In genomic region chrX:103155201-103155600, GRCh38 we compare ENCODE assay signal across 25 cellular contexts. TPM values are rescaled to one million over a fixed set of nuclear protein-coding genes. Genes with fewer than 3 reads are reported as not detected.
A peak's percentile ranks its signal among the peaks of the same experiment; 100 is the strongest.
DNase-seq lines count a peak whose midpoint lies in the region; ATAC-seq and TF ChIP-seq lines count a peak whose summit lies in the region.
"Had no signal": no experiment of that assay in that cellular context is flagged by ENCODE, and none has a peak within 500 bp of the region (broad histone marks: within the 10 kb centered on the region; RNA-seq: fewer than 3 reads in every experiment).

No MANE protein-coding gene starts in this region.

- intact Hi-C loops in thyroid gland (cut with DNase I) (no loop called here), heart left ventricle (cut with DNase I) (loop anchor here in 4 of 10 donors (5.0 to 10.0 kb wide), 2 partner anchors 200 to 203 kb away; no protein-coding TSS in a partner anchor)

- peak; percentile 20 for DNase-seq in SKM-1 treated with dmso at 0.1 percent for 144 hours (lab: John Stamatoyannopoulos, UW; ENCODE audit: unreplicated experiment)
- DNase-seq in SKM-1 (lab: John Stamatoyannopoulos, UW; ENCODE audit: unreplicated experiment), result no peak
- DNase-seq in SIG-M5 (lab: John Stamatoyannopoulos, UW), result peak; percentile 10
- DNase-seq in fibroblast of gingiva (ENCODE audit: low read depth), result peak; percentile 36
- no peak for DNase-seq in activated CD8-positive, alpha-beta T cell treated with anti-CD3 and anti-CD28 coated beads, Interleukin-2, amount 10 ng/mL, durations not matched to agents 7 days and 5 days
- DNase-seq in thyroid gland, result no peak
- DNase-seq in stimulated activated naive B cell treated with anti-CD40 and anti-IgM and Interleukin-4, amounts not matched to agents 10 μg/mL and 1 μg/mL and 100 μg/mL, for 72 hours, result no peak
- no peak for DNase-seq in heart left ventricle
- DNase-seq: 8988T; activated CD4-positive, CD25-positive, alpha-beta regulatory T cell treated with anti-CD3 and anti-CD28 coated beads, Interleukin-2, amount 50 U/mL, for 72 hours; activated naive CD4-positive, alpha-beta T cell; activated T-cell treated with anti-CD3 and anti-CD28 coated beads, Interleukin-2, amount 50 U/mL, for 24 hours; amygdala; Caco-2; DMS79 treated with DMSO at 0.1 percent for 48 hours; kidney glomerular epithelial cell; NCI-H1436; NCI-H510A treated with DMSO at 0.1 percent for 48 hours; psoas muscle; small intestine; stimulated activated naive CD4-positive, alpha-beta T cell had no signal

- H3K27ac ChIP-seq in thyroid gland, result no peak overlapping the region
- H3K27ac ChIP-seq in heart left ventricle, result no peak overlapping the region
- H3K27ac ChIP-seq: gastroesophageal sphincter, psoas muscle, RWPE1, thoracic aorta had no signal

- CTCF ChIA-PET in activated CD8-positive, alpha-beta T cell treated with anti-CD3 and anti-CD28 coated beads, Interleukin-2, amount 10 ng/mL, durations not matched to agents 7 days and 5 days (lab: Charles Lee), result no interaction called here

- H3K4me1 ChIP-seq in thyroid gland (no peaks in the 10 kb centered on the region), heart left ventricle (peaks cover 0 to 4% (median 0%) of the 10 kb centered on the region in 12 donors)
- H3K4me1 ChIP-seq: Caco-2, psoas muscle had no signal

- H3K9me3 ChIP-seq in thyroid gland (no peaks in the 10 kb centered on the region), heart left ventricle (no peaks in the 10 kb centered on the region)
- H3K9me3 ChIP-seq: Caco-2, gastroesophageal sphincter, psoas muscle, thoracic aorta had no signal

- no peaks in the 10 kb centered on the region for H3K36me3 Mint-ChIP-seq in activated CD8-positive, alpha-beta T cell treated with anti-CD3 and anti-CD28 coated beads, Interleukin-2, amount 10 ng/mL, durations not matched to agents 7 days and 5 days (ENCODE audit: low read depth)
- no peaks in the 10 kb centered on the region for H3K36me3 Mint-ChIP-seq in stimulated activated naive B cell treated with anti-CD40 and anti-IgM and Interleukin-4, amounts not matched to agents 10 μg/mL and 1 μg/mL and 100 μg/mL, for 72 hours

- H3K36me3 ChIP-seq in thyroid gland, result no peaks in the 10 kb centered on the region
- no peaks in the 10 kb centered on the region for H3K36me3 ChIP-seq in heart left ventricle
- H3K36me3 ChIP-seq: gastroesophageal sphincter, thoracic aorta had no signal

- H3K4me1 Mint-ChIP-seq in activated CD8-positive, alpha-beta T cell treated with anti-CD3 and anti-CD28 coated beads, Interleukin-2, amount 10 ng/mL, durations not matched to agents 7 days and 5 days (ENCODE audit: low read depth), result peaks cover 3% of the 10 kb centered on the region
- peaks cover 0 to 2% of the 10 kb centered on the region in 2 donors for H3K4me1 Mint-ChIP-seq in stimulated activated naive B cell treated with anti-CD40 and anti-IgM and Interleukin-4, amounts not matched to agents 10 μg/mL and 1 μg/mL and 100 μg/mL, for 72 hours

- H3K27me3 ChIP-seq in thyroid gland (no peaks in the 10 kb centered on the region), heart left ventricle (no peaks in the 10 kb centered on the region)
- H3K27me3 ChIP-seq: gastroesophageal sphincter had no signal

- no peak for ATAC-seq in activated CD8-positive, alpha-beta T cell treated with anti-CD3 and anti-CD28 coated beads, Interleukin-2, amount 10 ng/mL, durations not matched to agents 7 days and 5 days
- no peak for ATAC-seq in stimulated activated naive B cell treated with anti-CD40 and anti-IgM and Interleukin-4, amounts not matched to agents 10 μg/mL and 1 μg/mL and 100 μg/mL, for 72 hours (replicated peaks)
- no peak for ATAC-seq in heart left ventricle
- ATAC-seq: gastroesophageal sphincter, GM23338, psoas muscle had no signal

- POLR2A ChIA-PET in activated CD8-positive, alpha-beta T cell treated with anti-CD3 and anti-CD28 coated beads, Interleukin-2, amount 10 ng/mL, durations not matched to agents 7 days and 5 days (lab: Charles Lee), result no interaction called here

- H3K9me3 Mint-ChIP-seq in activated CD8-positive, alpha-beta T cell treated with anti-CD3 and anti-CD28 coated beads, Interleukin-2, amount 10 ng/mL, durations not matched to agents 7 days and 5 days (ENCODE audit: insufficient read depth), result no peaks in the 10 kb centered on the region
- peaks cover 0 to 5% of the 10 kb centered on the region in 2 donors for H3K9me3 Mint-ChIP-seq in stimulated activated naive B cell treated with anti-CD40 and anti-IgM and Interleukin-4, amounts not matched to agents 10 μg/mL and 1 μg/mL and 100 μg/mL, for 72 hours
- H3K9me3 Mint-ChIP-seq: activated T-cell treated with anti-CD3 and anti-CD28 coated beads, Interleukin-2, amount 50 U/mL, for 24 hours; GM23338 had no signal

- no peak for TF ChIP-seq POLR2A in thyroid gland (IDR thresholded peaks at IDR 0.05)
- no peak for TF ChIP-seq POLR2A in heart left ventricle (IDR thresholded peaks at IDR 0.05)

- H3K27me3 Mint-ChIP-seq in activated CD8-positive, alpha-beta T cell treated with anti-CD3 and anti-CD28 coated beads, Interleukin-2, amount 10 ng/mL, durations not matched to agents 7 days and 5 days (ENCODE audit: low read depth), result no peaks in the 10 kb centered on the region
- H3K27me3 Mint-ChIP-seq in stimulated activated naive B cell treated with anti-CD40 and anti-IgM and Interleukin-4, amounts not matched to agents 10 μg/mL and 1 μg/mL and 100 μg/mL, for 72 hours, result peaks cover 7 to 9% of the 10 kb centered on the region in 2 donors

- no peak overlapping the region for H3K4me3 Mint-ChIP-seq in activated CD8-positive, alpha-beta T cell treated with anti-CD3 and anti-CD28 coated beads, Interleukin-2, amount 10 ng/mL, durations not matched to agents 7 days and 5 days
- no peak overlapping the region for H3K4me3 Mint-ChIP-seq in stimulated activated naive B cell treated with anti-CD40 and anti-IgM and Interleukin-4, amounts not matched to agents 10 μg/mL and 1 μg/mL and 100 μg/mL, for 72 hours
- H3K4me3 Mint-ChIP-seq: activated T-cell treated with anti-CD3 and anti-CD28 coated beads, Interleukin-2, amount 50 U/mL, for 24 hours; GM23338 had no signal

- H3K4me3 ChIP-seq in thyroid gland (replicated peaks in 1 of 3), result no peak overlapping the region
- H3K4me3 ChIP-seq in heart left ventricle, result no peak overlapping the region
- H3K4me3 ChIP-seq: gastroesophageal sphincter, GM23338, psoas muscle, thoracic aorta had no signal

- no peak overlapping the region for H3K27ac Mint-ChIP-seq in activated CD8-positive, alpha-beta T cell treated with anti-CD3 and anti-CD28 coated beads, Interleukin-2, amount 10 ng/mL, durations not matched to agents 7 days and 5 days
- H3K27ac Mint-ChIP-seq in stimulated activated naive B cell treated with anti-CD40 and anti-IgM and Interleukin-4, amounts not matched to agents 10 μg/mL and 1 μg/mL and 100 μg/mL, for 72 hours, result no peak overlapping the region
- H3K27ac Mint-ChIP-seq: activated T-cell treated with anti-CD3 and anti-CD28 coated beads, Interleukin-2, amount 50 U/mL, for 24 hours; GM23338 had no signal

- no peak for TF ChIP-seq CTCF in thyroid gland (IDR thresholded peaks at IDR 0.05)
- no peak for TF ChIP-seq CTCF in heart left ventricle (IDR thresholded peaks at IDR 0.05)

- 88 to 97% methylated on average over 1 of the region's 1 CpG for WGBS in thyroid gland, 2 donors
- WGBS in heart left ventricle, 4 donors, result 85 to 95% (median 91%) methylated on average over 1 of the region's 1 CpG

RNA-seq across cellular contexts. Expression of gene BEX4, which starts 59.7 kb away (rescaled TPM):
- 1 to 10 TPM; 8.9 to 9.0 TPM for total RNA-seq in activated CD8-positive, alpha-beta T cell treated with anti-CD3 and anti-CD28 coated beads, Interleukin-2, amount 10 ng/mL, durations not matched to agents 7 days and 5 days
- 100 to 1,000 TPM in 2 of 4 donors, 10 to 100 TPM in 2; 72.2 to 123 (median 103) TPM for total RNA-seq in thyroid gland
- 10 to 100 TPM; 34.8 to 54.5 (median 43.1) TPM for total RNA-seq in heart left ventricle
- 10 to 100 TPM; 43.6 to 57.0 TPM for polyA plus RNA-seq in heart left ventricle

Comparison
In these comparisons a context has a peak if more than half of its experiments do, and no peak if none do; other contexts are left out.
1. DNase-seq: peak in SKM-1 treated with dmso at 0.1 percent for 144 hours (single experiment), SIG-M5 (single experiment) and fibroblast of gingiva (single experiment); none in SKM-1 (single experiment), activated CD8-positive, alpha-beta T cell treated with anti-CD3 and anti-CD28 coated beads, Interleukin-2, amount 10 ng/mL, durations not matched to agents 7 days and 5 days (single experiment), thyroid gland (0 of 2), stimulated activated naive B cell treated with anti-CD40 and anti-IgM and Interleukin-4, amounts not matched to agents 10 μg/mL and 1 μg/mL and 100 μg/mL, for 72 hours (single experiment) and heart left ventricle (0 of 5).